Comparison of ENCODE assay signal across 5 cellular contexts in the genomic region with DNA sequence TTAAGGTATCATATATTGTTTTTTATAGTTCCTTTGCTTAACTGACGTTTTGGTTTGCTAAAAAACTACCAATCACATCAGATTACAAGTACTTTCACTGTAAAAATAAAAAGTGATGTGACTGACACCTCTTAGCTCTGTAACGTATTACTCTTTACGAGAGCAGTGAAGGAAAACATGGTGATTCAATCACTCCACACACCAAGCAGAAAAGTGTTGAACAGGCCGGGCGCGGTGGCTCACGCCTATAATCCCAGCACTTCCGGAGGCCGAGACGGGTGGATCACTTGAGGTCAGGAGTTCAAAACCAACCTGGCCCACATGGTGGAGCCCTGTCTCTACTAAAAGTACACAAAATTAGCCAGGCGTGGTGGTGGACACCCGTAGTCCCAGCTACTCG. TPM values are rescaled to one million over a fixed set of nuclear protein-coding genes. Genes with fewer than 3 reads are reported as not detected.
"Had no signal": no experiment of that assay in that cellular context is flagged by ENCODE, and none has a peak within 500 bp of the region (broad histone marks: within the 10 kb centered on the region; RNA-seq: fewer than 3 reads in every experiment).

No MANE protein-coding gene starts in this region.

RNA-seq across cellular contexts. Expression of a gene that starts 39.8 kb away (rescaled TPM):
- total RNA-seq: GM23338, H1, H9, HT-29, IMR-90 had no signal
- polyA plus RNA-seq: GM23338, H1, IMR-90 had no signal
